Comparison of ENCODE assay signal across 20 cellular contexts in genomic region chr1:94827434-94827833, GRCh38. TPM values are rescaled to one million over a fixed set of nuclear protein-coding genes. Genes with fewer than 3 reads are reported as not detected.
DNase-seq lines count a peak whose midpoint lies in the region; ATAC-seq and TF ChIP-seq lines count a peak whose summit lies in the region.
"Had no signal": no experiment of that assay in that cellular context is flagged by ENCODE, and none has a peak within 500 bp of the region (broad histone marks: within the 10 kb centered on the region; RNA-seq: fewer than 3 reads in every experiment).

No MANE protein-coding gene starts in this region.

- H3K36me3 ChIP-seq in esophagus muscularis mucosa (peaks cover 0 to 5% (median 0%) of the 10 kb centered on the region in 4 donors), neural progenitor cell (no peaks in the 10 kb centered on the region), vagina (no peaks in the 10 kb centered on the region)

- no peaks in the 10 kb centered on the region for H3F3A ChIP-seq in neural progenitor cell (ENCODE audit: low read depth)

- peaks cover 2% of the 10 kb centered on the region for H3K27me3 Mint-ChIP-seq in neural progenitor cell (ENCODE audit: insufficient read depth, low read depth)

- H3K4me3 Mint-ChIP-seq in neural progenitor cell, result no peak overlapping the region
- H3K4me3 Mint-ChIP-seq: CD4-positive, alpha-beta memory T cell; H9; IgD-negative memory B cell had no signal

- no peak for ATAC-seq in GM21737 (IDR thresholded peaks at IDR 0.05; ENCODE audit: unreplicated experiment)
- ATAC-seq: HepG2 had no signal

- H3K9me3 Mint-ChIP-seq in neural progenitor cell, result no peaks in the 10 kb centered on the region
- H3K9me3 Mint-ChIP-seq: CD4-positive, alpha-beta memory T cell; H9 had no signal

- TF ChIP-seq POLR2A in esophagus muscularis mucosa (IDR thresholded peaks at IDR 0.05; ENCODE audit: low read depth), result no peak
- TF ChIP-seq POLR2A in vagina (IDR thresholded peaks at IDR 0.05), result no peak

- no peak overlapping the region for H3K9ac ChIP-seq in neural progenitor cell
- H3K9ac ChIP-seq: BLaER1 had no signal

- H3K9me3 ChIP-seq in esophagus muscularis mucosa, result no peaks in the 10 kb centered on the region
- no peaks in the 10 kb centered on the region for H3K9me3 ChIP-seq in neural progenitor cell (ENCODE audit: low read depth)
- H3K9me3 ChIP-seq in vagina, result no peaks in the 10 kb centered on the region
- H3K9me3 ChIP-seq: BLaER1 had no signal

- H3K79me2 ChIP-seq in neural progenitor cell (ENCODE audit: low read depth), result no peaks in the 10 kb centered on the region

- H3K4me3 ChIP-seq in esophagus muscularis mucosa (no peak overlapping the region), neural progenitor cell (no peak overlapping the region), vagina (no peak overlapping the region)
- H3K4me3 ChIP-seq: BLaER1 had no signal

- H3K4me1 ChIP-seq in esophagus muscularis mucosa (no peaks in the 10 kb centered on the region), neural progenitor cell (no peaks in the 10 kb centered on the region), vagina (no peaks in the 10 kb centered on the region)

- no peaks in the 10 kb centered on the region for H4K20me1 ChIP-seq in neural progenitor cell (ENCODE audit: low read depth)
- H4K20me1 ChIP-seq: BLaER1 had no signal

- H3K27me3 ChIP-seq in esophagus muscularis mucosa (no peaks in the 10 kb centered on the region), neural progenitor cell (peaks cover 5% of the 10 kb centered on the region), vagina (no peaks in the 10 kb centered on the region)
- H3K27me3 ChIP-seq: BLaER1 had no signal

- no peak for TF ChIP-seq EP300 in esophagus muscularis mucosa (IDR thresholded peaks at IDR 0.05)

- H2AFZ ChIP-seq in neural progenitor cell (replicated peaks), result peak overlapping the region; percentile 26

- TF ChIP-seq CTCF in esophagus muscularis mucosa (IDR thresholded peaks at IDR 0.05) (no peak), neural progenitor cell (IDR thresholded peaks at IDR 0.05) (no peak), vagina (IDR thresholded peaks at IDR 0.05) (no peak)

- H3K4me1 Mint-ChIP-seq in neural progenitor cell, result no peaks in the 10 kb centered on the region
- H3K4me1 Mint-ChIP-seq: CD4-positive, alpha-beta memory T cell; H9 had no signal

- H3K4me2 ChIP-seq in neural progenitor cell, result no peak overlapping the region
- H3K4me2 ChIP-seq: BLaER1 had no signal

- intact Hi-C loops in esophagus muscularis mucosa (cut with DNase I) (no loop called here), vagina (cut with DNase I) (no loop called here)

- no peaks in the 10 kb centered on the region for H3K36me3 Mint-ChIP-seq in neural progenitor cell
- H3K36me3 Mint-ChIP-seq: CD4-positive, alpha-beta memory T cell; IgD-negative memory B cell had no signal

- H3K27ac ChIP-seq in esophagus muscularis mucosa (replicated peaks in 1 of 4) (no peak overlapping the region), neural progenitor cell (no peak overlapping the region), vagina (no peak overlapping the region)
- H3K27ac ChIP-seq: BLaER1 had no signal

- WGBS in esophagus muscularis mucosa, result 89% methylated on average over 4 of the region's 4 CpGs

- H3K27ac Mint-ChIP-seq in neural progenitor cell, result no peak overlapping the region
- H3K27ac Mint-ChIP-seq: CD14-positive monocyte; CD4-positive, alpha-beta memory T cell; IgD-negative memory B cell had no signal

- DNase-seq in COR-L47 (lab: John Stamatoyannopoulos, UW), result peak; percentile 33
- peak; percentile 66 for DNase-seq in NCI-H2029 treated with DMSO at 0.1 percent for 48 hours (lab: John Stamatoyannopoulos, UW)
- peak; percentile 78 for DNase-seq in esophagus muscularis mucosa (ENCODE audit: extremely low spot score)
- DNase-seq in neural progenitor cell (ENCODE audit: low spot score), result no peak
- no peak for DNase-seq in vagina (ENCODE audit: extremely low spot score in 2 of 2)
- no peak for DNase-seq in NCI-H524 (lab: John Stamatoyannopoulos, UW)
- no peak for DNase-seq in DMS 273 treated with DMSO at 0.1 percent for 48 hours (lab: John Stamatoyannopoulos, UW)
- DNase-seq: 8988T; Calu3; CD4-positive, alpha-beta memory T cell; DMS53; DND-41; EL; H9 had no signal

RNA-seq across cellular contexts. Expression of gene SLC44A3, which starts 7.3 kb away (rescaled TPM):
- total RNA-seq in esophagus muscularis mucosa (1 to 10 TPM in 1 of 4 donors, under 1 TPM in 3; 0.63 to 1.7 (median 0.83) TPM), neural progenitor cell (ENCODE audit: low replicate concordance) (0.25 and 1.7 TPM in 2 replicates), vagina (6.6 TPM)
- total RNA-seq: A673 had no signal

Comparison
In these comparisons a context has a peak if more than half of its experiments do, and no peak if none do; other contexts are left out.
1. DNase-seq: peak in COR-L47 (single experiment), NCI-H2029 treated with DMSO at 0.1 percent for 48 hours (single experiment) and esophagus muscularis mucosa (single experiment); none in neural progenitor cell (single experiment), vagina (0 of 2), NCI-H524 (0 of 2) and DMS 273 treated with DMSO at 0.1 percent for 48 hours (single experiment).